1 cellular context compared by ENCODE assay signal in the genomic region with DNA sequence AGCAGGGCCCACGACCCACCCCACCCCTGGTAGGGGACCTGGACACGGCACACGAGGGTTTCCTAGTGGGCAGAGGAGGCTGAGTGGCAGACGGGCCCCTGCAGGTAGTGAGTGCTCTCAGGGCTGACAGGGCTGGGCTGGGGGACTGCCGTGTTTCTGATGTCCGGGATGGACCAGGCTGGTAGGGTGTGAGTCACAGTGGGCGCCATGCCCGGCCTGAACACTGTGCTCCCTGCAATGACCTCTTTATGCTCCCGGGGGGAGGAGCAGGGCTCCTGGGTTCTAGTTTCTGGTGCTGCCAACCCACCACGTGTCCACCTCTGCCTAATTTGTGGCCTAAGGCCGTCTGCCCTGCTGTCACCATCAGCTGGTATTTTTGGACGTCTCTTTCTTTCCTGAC.
TF ChIP-seq lines count a peak whose summit lies in the region.

No MANE protein-coding gene starts in this region.

TF ChIP-seq in GM23338, 12 proteins besides CTCF, POLR2A, EP300 and RAD21 (continued from another document):
- TF ChIP-seq ZNF462 (CRISPR knock-in tag; IDR thresholded peaks at IDR 0.05) (no peak), ZNF114 (CRISPR knock-in tag; IDR thresholded peaks at IDR 0.05) (no peak), EZH2phosphoT487 (IDR thresholded peaks at IDR 0.05; ENCODE audit: unreplicated experiment) (no peak), ZNF331 (CRISPR knock-in tag; IDR thresholded peaks at IDR 0.05; ENCODE audit: low read depth) (no peak)
